ENCODE assay signal across 2 cellular contexts in the genomic region with DNA sequence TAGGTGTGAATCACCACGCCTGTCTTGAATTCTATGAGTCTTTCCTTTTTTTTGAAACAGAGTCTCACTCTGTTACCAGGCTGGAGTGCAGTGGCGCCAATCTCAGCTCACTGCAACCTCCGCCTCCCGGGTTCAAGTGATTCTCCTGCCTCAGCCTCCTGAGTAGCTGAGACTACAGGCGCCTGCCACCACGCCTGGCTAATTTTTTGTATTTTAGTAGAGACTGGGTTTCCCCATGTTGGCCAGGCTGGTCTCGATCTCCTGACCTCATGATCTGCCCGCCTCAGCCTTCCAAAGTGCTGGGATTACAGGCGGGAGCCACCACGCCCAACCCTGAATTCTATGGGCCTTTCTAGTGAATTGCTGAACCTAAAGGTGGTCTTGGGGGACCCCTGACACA. TPM values are rescaled to one million over a fixed set of nuclear protein-coding genes. Genes with fewer than 3 reads are reported as not detected.
"Had no signal": no experiment of that assay in that cellular context is flagged by ENCODE, and none has a peak within 500 bp of the region (broad histone marks: within the 10 kb centered on the region; RNA-seq: fewer than 3 reads in every experiment).

No MANE protein-coding gene starts in this region.

RNA-seq across cellular contexts. Expression of gene OR7C2, which starts 8.1 kb away (rescaled TPM):
- total RNA-seq: G401, GM12878 had no signal

RNA-seq across cellular contexts. Expression of gene SLC1A6, which starts 30.3 kb away (rescaled TPM):
- total RNA-seq: GM12878 had no signal
